In the genomic region with DNA sequence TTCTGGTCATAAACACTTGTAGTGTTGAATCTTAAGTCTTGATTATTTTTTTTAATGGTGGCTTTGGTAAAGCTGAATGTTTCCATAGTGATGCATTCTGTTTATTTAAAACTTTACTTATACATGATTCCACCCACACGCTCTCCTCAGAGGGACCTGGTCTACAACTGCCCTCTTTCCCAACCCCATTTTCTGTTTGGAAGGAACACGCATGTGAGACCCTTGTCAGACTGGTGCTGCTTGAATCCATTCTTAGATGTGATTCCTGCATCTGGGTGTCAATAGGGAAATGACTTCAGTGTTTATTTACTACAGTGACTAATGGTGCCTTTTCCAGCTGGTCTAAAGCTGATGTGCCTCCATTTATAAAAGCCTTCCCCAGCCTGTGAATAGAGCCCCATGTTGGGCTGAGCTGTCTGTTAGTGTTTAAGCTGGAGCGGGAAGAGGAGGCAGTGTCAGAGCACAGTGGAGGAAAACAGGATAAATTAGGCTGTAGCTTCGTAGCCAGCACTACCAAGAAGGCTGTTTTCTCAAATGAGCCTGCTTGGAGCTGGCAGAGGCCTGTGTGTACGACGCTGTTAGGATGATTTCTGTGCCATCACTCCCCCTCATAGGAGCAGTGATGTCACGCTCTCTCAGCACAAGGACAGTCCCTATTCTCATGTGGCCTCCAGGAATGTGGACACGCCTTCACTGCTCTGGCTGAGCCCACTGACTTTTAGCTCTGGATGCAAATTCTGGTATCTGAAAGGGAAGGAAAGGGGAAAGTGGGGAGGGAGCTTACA, we compare ENCODE assay signal across 10 cellular contexts. TPM values are rescaled to one million over a fixed set of nuclear protein-coding genes. Genes with fewer than 3 reads are reported as not detected.
DNase-seq lines count a peak whose midpoint lies in the region; ATAC-seq and TF ChIP-seq lines count a peak whose summit lies in the region.
"Had no signal": no experiment of that assay in that cellular context is flagged by ENCODE, and none has a peak within 500 bp of the region (broad histone marks: within the 10 kb centered on the region; RNA-seq: fewer than 3 reads in every experiment).

No MANE protein-coding gene starts in this region.

- ATAC-seq in heart left ventricle (peak; percentile 58 to 82 (median 64)), GM18873 (IDR thresholded peaks at IDR 0.05; ENCODE audit: low FRiP score, unreplicated experiment) (no peak)

- H3K4me1 Mint-ChIP-seq in CD8-positive, alpha-beta memory T cell: no peaks in the 10 kb centered on the region

- no peaks in the 10 kb centered on the region for H3K27me3 Mint-ChIP-seq in CD8-positive, alpha-beta memory T cell
- H3K27me3 Mint-ChIP-seq: CD4-positive, alpha-beta T cell had no signal

- H3K4me3 ChIP-seq in BE2C (ENCODE audit: low read depth, low read length) (no peak overlapping the region), adrenal gland (no peak overlapping the region), heart left ventricle (no peak overlapping the region), ovary (no peak overlapping the region)
- no peak overlapping the region for H3K4me3 ChIP-seq in CD8-positive, alpha-beta memory T cell (ENCODE audit: low read length)

- TF ChIP-seq POLR2A in adrenal gland (IDR thresholded peaks at IDR 0.05): peak in 1 of 2 donors; percentile 48
- no peak for TF ChIP-seq POLR2A in heart left ventricle (IDR thresholded peaks at IDR 0.05)
- no peak for TF ChIP-seq POLR2A in ovary (IDR thresholded peaks at IDR 0.05)

- H3K27ac Mint-ChIP-seq in CD8-positive, alpha-beta memory T cell: peak overlapping the region in 1 of 8 donors; percentile 70
- H3K27ac Mint-ChIP-seq: CD4-positive, alpha-beta T cell had no signal

- intact Hi-C loops in adrenal gland (cut with DNase I) (no loop called here), heart left ventricle (cut with DNase I) (no loop called here), ovary (cut with DNase I) (no loop called here)

- H3K9me3 Mint-ChIP-seq in CD8-positive, alpha-beta memory T cell: no peaks in the 10 kb centered on the region
- H3K9me3 Mint-ChIP-seq: CD4-positive, alpha-beta T cell had no signal

- POLR2A ChIA-PET in CD8-positive, alpha-beta memory T cell (lab: Charles Lee): no interaction called here

- H3K4me1 ChIP-seq in BE2C (peaks cover 62% of the 10 kb centered on the region), adrenal gland (replicated peaks in 1 of 2) (peaks cover 14 to 67% of the 10 kb centered on the region in 2 donors), heart left ventricle (peaks cover 3 to 65% (median 32%) of the 10 kb centered on the region in 12 donors), ovary (ENCODE audit: insufficient read depth) (peaks cover 60% of the 10 kb centered on the region)
- no peaks in the 10 kb centered on the region for H3K4me1 ChIP-seq in CD8-positive, alpha-beta memory T cell (ENCODE audit: insufficient read depth, low read length)

- TF ChIP-seq CTCF in BE2C (IDR thresholded peaks at IDR 0.05; ENCODE audit: low read depth, low read length) (no peak), adrenal gland (IDR thresholded peaks at IDR 0.05) (no peak), heart left ventricle (IDR thresholded peaks at IDR 0.05) (no peak), ovary (IDR thresholded peaks at IDR 0.05) (no peak)

- 38 to 53% (median 46%) methylated on average over 6 to 8 of the region's 8 CpGs for WGBS in adrenal gland, 4 donors
- WGBS in heart left ventricle, 4 donors: 41 to 56% (median 45%) methylated on average over 8 of the region's 8 CpGs
- WGBS in ovary, 3 donors: 23 to 29% (median 27%) methylated on average over 8 of the region's 8 CpGs

- H3K36me3 ChIP-seq in BE2C: peaks cover 8% of the 10 kb centered on the region
- H3K36me3 ChIP-seq in adrenal gland (replicated peaks in 1 of 2): peaks cover 0 to 14% of the 10 kb centered on the region in 2 donors
- H3K36me3 ChIP-seq in heart left ventricle: peaks cover 0 to 40% (median 31%) of the 10 kb centered on the region in 9 donors
- H3K36me3 ChIP-seq in ovary: no peaks in the 10 kb centered on the region
- H3K36me3 ChIP-seq in CD8-positive, alpha-beta memory T cell (ENCODE audit: insufficient read depth, low read length): peaks cover 9% of the 10 kb centered on the region

- peak overlapping the region; percentile 53 to 93 (median 73) for H3K27ac ChIP-seq in adrenal gland
- peak overlapping the region; percentile 44 to 88 (median 74) for H3K27ac ChIP-seq in heart left ventricle
- H3K27ac ChIP-seq in ovary: peak overlapping the region; percentile 87 to 96
- H3K27ac ChIP-seq in CD8-positive, alpha-beta memory T cell (ENCODE audit: low read depth, low read length): no peak overlapping the region

- H3K4me3 Mint-ChIP-seq in CD8-positive, alpha-beta memory T cell: no peak overlapping the region
- H3K4me3 Mint-ChIP-seq: CD4-positive, alpha-beta T cell had no signal

- no peaks in the 10 kb centered on the region for H3K9me3 ChIP-seq in BE2C
- no peaks in the 10 kb centered on the region for H3K9me3 ChIP-seq in adrenal gland (replicated peaks in 1 of 3)
- H3K9me3 ChIP-seq in heart left ventricle: no peaks in the 10 kb centered on the region
- H3K9me3 ChIP-seq in ovary: no peaks in the 10 kb centered on the region
- H3K9me3 ChIP-seq in CD8-positive, alpha-beta memory T cell (ENCODE audit: low read length): no peaks in the 10 kb centered on the region

- CTCF ChIA-PET in CD8-positive, alpha-beta memory T cell (lab: Charles Lee): no interaction called here

- no peaks in the 10 kb centered on the region for H3K27me3 ChIP-seq in BE2C
- H3K27me3 ChIP-seq in adrenal gland: no peaks in the 10 kb centered on the region
- no peaks in the 10 kb centered on the region for H3K27me3 ChIP-seq in heart left ventricle
- no peaks in the 10 kb centered on the region for H3K27me3 ChIP-seq in ovary
- no peaks in the 10 kb centered on the region for H3K27me3 ChIP-seq in CD8-positive, alpha-beta memory T cell (ENCODE audit: insufficient read depth, low read length, poor library complexity, severe bottlenecking)

- peaks cover 3 to 48% (median 16%) of the 10 kb centered on the region in 3 donors for H3K36me3 Mint-ChIP-seq in CD8-positive, alpha-beta memory T cell

- peak; percentile 71 for DNase-seq in BE2C
- peak; percentile 71 to 92 (median 79) for DNase-seq in adrenal gland
- peak in 4 of 5 donors; percentile 57 to 76 (median 69) for DNase-seq in heart left ventricle
- peak in 4 of 5 donors; percentile 6 to 71 (median 66) for DNase-seq in ovary
- DNase-seq in CD8-positive, alpha-beta memory T cell: no peak
- DNase-seq in HPDE6-E6E7 (ENCODE audit: extremely low spot score): no peak
- DNase-seq in NOMO-1 treated with DMSO at 0.1 percent for 48 hours (lab: John Stamatoyannopoulos, UW; ENCODE audit: unreplicated experiment): no peak
- DNase-seq: activated CD4-positive, alpha-beta T cell treated with anti-CD3 and anti-CD28 coated beads for 4 hours; CD4-positive, alpha-beta T cell had no signal

- peak; percentile 67 for TF ChIP-seq EP300 in ovary (IDR thresholded peaks at IDR 0.05)

RNA-seq across cellular contexts. Expression of a gene that starts 18.9 kb away (rescaled TPM):
- polyA plus RNA-seq in BE2C (2012; ENCODE audit: insufficient read depth, insufficient read length, low read depth): 125 TPM
- 100 to 1,000 TPM; 102 to 549 (median 313) TPM for total RNA-seq in adrenal gland
- 100 to 1,000 TPM in 1 of 3 donors, 10 to 100 TPM in 2; 10.0 to 298 (median 57.6) TPM for polyA plus RNA-seq in adrenal gland
- 100 to 1,000 TPM in 1 of 9 donors, 10 to 100 TPM in 7, 1 to 10 TPM in 1; 9.6 to 109 (median 18.1) TPM for total RNA-seq in heart left ventricle
- polyA plus RNA-seq in heart left ventricle: 10 to 100 TPM in 1 of 2 donors, 1 to 10 TPM in 1; 7.9 to 18.5 TPM
- total RNA-seq in ovary: 1,000 to 10,000 TPM in 2 of 7 donors, 100 to 1,000 TPM in 5; 213 to 1,276 (median 506) TPM
- 100 to 1,000 TPM in 1 of 2 donors, 10 to 100 TPM in 1; 35.9 to 218 TPM for polyA plus RNA-seq in ovary
- total RNA-seq in CD8-positive, alpha-beta memory T cell: under 1 TPM; 0.29 to 0.31 TPM
- not detected for polyA plus RNA-seq in CD8-positive, alpha-beta memory T cell
- total RNA-seq: CD4-positive, alpha-beta T cell had no signal

RNA-seq across cellular contexts. Expression of a gene that starts 42.9 kb away (rescaled TPM):
- 24.4 TPM for polyA plus RNA-seq in BE2C (2012; ENCODE audit: insufficient read depth, insufficient read length, low read depth)
- total RNA-seq in adrenal gland (10 to 100 TPM; 19.7 to 40.9 (median 28.4) TPM), heart left ventricle (10 to 100 TPM; 13.1 to 24.7 (median 19.5) TPM), ovary (10 to 100 TPM; 25.4 to 53.5 (median 32.2) TPM)
- polyA plus RNA-seq in adrenal gland (10 to 100 TPM; 32.9 to 44.4 (median 38.4) TPM), heart left ventricle (10 to 100 TPM; 20.5 to 22.4 TPM), ovary (10 to 100 TPM; 30.4 to 36.6 TPM)
- 10 to 100 TPM; 51.1 to 51.5 TPM for total RNA-seq in CD8-positive, alpha-beta memory T cell
- 38.3 TPM for polyA plus RNA-seq in CD8-positive, alpha-beta memory T cell

Comparison
In these comparisons a context has a peak if more than half of its experiments do, and no peak if none do; other contexts are left out.
1. DNase-seq: peak in BE2C (single experiment), adrenal gland (7 of 7), heart left ventricle (4 of 5) and ovary (4 of 5); none in CD8-positive, alpha-beta memory T cell (0 of 5), HPDE6-E6E7 (single experiment) and NOMO-1 treated with DMSO at 0.1 percent for 48 hours (single experiment).
2. RNA of a gene that starts 18.9 kb away (total RNA-seq): 213 to 1,276 TPM in ovary, 102 to 549 TPM in adrenal gland and 9.6 to 109 TPM in heart left ventricle; 0.29 to 0.31 TPM in CD8-positive, alpha-beta memory T cell; every median in the first group is over 4 times any median in the second.